Comparison of ENCODE assay signal across 8 cellular contexts in the genomic region with DNA sequence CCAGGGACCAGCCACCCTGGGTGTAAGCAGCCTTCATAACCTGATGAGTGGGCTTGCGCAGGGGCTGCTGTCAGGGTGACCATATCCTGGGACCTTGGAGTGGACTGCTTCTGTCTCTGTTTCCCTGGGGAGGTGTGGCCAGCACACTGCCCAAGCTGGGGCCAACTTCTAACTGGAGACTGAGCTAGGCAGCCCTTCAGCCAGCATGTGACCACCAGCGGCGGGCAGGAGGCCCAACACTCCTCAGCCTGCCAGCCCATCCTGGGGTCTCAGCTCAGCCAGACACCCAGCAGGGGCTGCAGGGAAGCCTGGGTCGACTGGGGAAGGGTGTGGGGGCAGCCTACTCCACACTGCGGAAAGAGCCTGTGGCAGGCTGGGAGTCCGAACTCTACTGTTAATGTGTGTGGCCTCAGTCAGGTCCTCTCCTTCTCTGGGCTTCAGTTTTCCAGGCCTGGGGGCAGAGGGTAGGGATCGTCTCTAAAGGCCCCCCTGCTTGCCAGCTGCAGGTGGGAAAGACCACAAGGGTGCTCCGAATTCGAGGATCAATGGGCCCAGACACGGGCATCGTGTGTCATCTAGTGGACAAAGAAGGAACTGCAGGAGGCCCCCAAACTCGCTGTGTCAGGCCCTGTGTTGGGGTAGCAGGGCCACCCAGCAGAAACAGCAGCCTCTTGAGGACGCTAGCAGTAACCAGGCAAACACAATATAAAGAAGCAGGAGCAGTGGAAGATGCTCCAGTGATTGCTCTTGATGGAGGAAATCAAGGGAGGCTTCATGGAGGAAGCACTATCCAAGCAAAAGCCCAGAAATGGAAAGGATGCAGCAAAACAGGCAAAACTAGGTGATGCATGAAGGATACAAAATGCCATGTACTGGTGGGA. TPM values are rescaled to one million over a fixed set of nuclear protein-coding genes. Genes with fewer than 3 reads are reported as not detected.
DNase-seq lines count a peak whose midpoint lies in the region; ATAC-seq, FAIRE-seq and TF ChIP-seq lines count a peak whose summit lies in the region.

No MANE protein-coding gene starts in this region.

- CTCF ChIA-PET in endothelial cell of umbilical vein (lab: Charles Lee), result interaction anchor here (0.7 to 7.2 kb wide), 13 partner anchors 10 to 228 kb away, joined by 3 to 243 read pairs (median 6); partner anchors contain the start of gene WDR82

- H3K27me3 Mint-ChIP-seq in naive thymus-derived CD8-positive, alpha-beta T cell, result no peaks in the 10 kb centered on the region

- H3K4me1 ChIP-seq in endothelial cell of umbilical vein (ENCODE audit: control insufficient read depth, extremely low read depth, insufficient read depth, low read length), result peaks cover 5% of the 10 kb centered on the region

- peak; percentile 73 for DNase-seq in Ammon's horn (ENCODE audit: low spot score)
- peak; percentile 60 for DNase-seq in GM19240 (ENCODE audit: insufficient read length, low spot score)
- peak; percentile 22 for DNase-seq in NCI-H82 treated with DMSO at 0.1 percent for 48 hours (lab: John Stamatoyannopoulos, UW; ENCODE audit: unreplicated experiment)
- peak; percentile 51 to 54 for DNase-seq in activated CD8-positive, alpha-beta memory T cell treated with anti-CD3 and anti-CD28 coated beads for 1 hour (ENCODE audit: extremely low read depth in 1 of 2, low read depth in 1 of 2)
- DNase-seq in endothelial cell of umbilical vein (ENCODE audit: low read depth, low spot score), result peak; percentile 70
- peak; percentile 53 to 85 (median 74) for DNase-seq in naive thymus-derived CD8-positive, alpha-beta T cell
- peak; percentile 81 for DNase-seq in stimulated activated naive CD8-positive, alpha-beta T cell treated with anti-CD3 and anti-CD28 coated beads, Interleukin-15, Interleukin-2, amounts not matched to agents 100 U/mL and 50 U/mL, for 24 hours

- no peak overlapping the region for H3K4me2 ChIP-seq in endothelial cell of umbilical vein (ENCODE audit: insufficient read depth, low read length)

- no peaks in the 10 kb centered on the region for H3K9me3 Mint-ChIP-seq in naive thymus-derived CD8-positive, alpha-beta T cell

- H3K27ac Mint-ChIP-seq in naive thymus-derived CD8-positive, alpha-beta T cell, result peak overlapping the region in 9 of 10 donors; percentile 20 to 87 (median 70)

- no peak overlapping the region for H3K4me3 ChIP-seq in endothelial cell of umbilical vein (replicated peaks in 1 of 3; ENCODE audit: insufficient read depth in 1 of 3, low read depth in 1 of 3, low read length in 3 of 3)

- peak overlapping the region in 2 of 10 donors; percentile 16 to 28 for H3K4me3 Mint-ChIP-seq in naive thymus-derived CD8-positive, alpha-beta T cell

- H3K36me3 ChIP-seq in endothelial cell of umbilical vein (ENCODE audit: control insufficient read depth in 2 of 2, extremely low read depth in 1 of 2, insufficient read depth in 2 of 2, low read length in 2 of 2), result no peaks in the 10 kb centered on the region

- H4K20me1 ChIP-seq in endothelial cell of umbilical vein (replicated peaks; ENCODE audit: control insufficient read depth, extremely low read depth, insufficient read depth, low read length), result no peaks in the 10 kb centered on the region

- POLR2A ChIA-PET in endothelial cell of umbilical vein (lab: Charles Lee), result interaction anchor here (0.5 kb wide), 1 partner anchor 22 kb away, joined by 4 read pairs; no protein-coding TSS in a partner anchor
- POLR2A ChIA-PET in naive thymus-derived CD8-positive, alpha-beta T cell (lab: Charles Lee), result interaction anchor here (0.6 to 2.2 kb wide), 8 partner anchors 8 to 296 kb away, joined by 3 to 14 read pairs (median 4); partner anchors contain the start of gene NISCH

- H3K36me3 Mint-ChIP-seq in naive thymus-derived CD8-positive, alpha-beta T cell, result no peaks in the 10 kb centered on the region

- H3K27ac ChIP-seq in endothelial cell of umbilical vein (ENCODE audit: insufficient read depth, low read depth, low read length), result no peak overlapping the region

- H3K9me3 ChIP-seq in endothelial cell of umbilical vein (replicated peaks; ENCODE audit: control insufficient read depth, insufficient read depth, low read length), result no peaks in the 10 kb centered on the region

- FAIRE-seq in endothelial cell of umbilical vein (lab: Jason Lieb, UNC), result peak; percentile 82

- H3K4me1 Mint-ChIP-seq in naive thymus-derived CD8-positive, alpha-beta T cell, result peaks cover 7 to 14% (median 9%) of the 10 kb centered on the region in 4 donors

- dilution Hi-C loops in endothelial cell of umbilical vein (cut with MboI; ENCODE audit: extremely low pct_ligation_motif_present, low sequenced_read_pairs), result no loop called here

- peak; percentile 74 to 78 for ATAC-seq in naive thymus-derived CD8-positive, alpha-beta T cell
- peak; percentile 60 for ATAC-seq in stimulated activated naive CD8-positive, alpha-beta T cell treated with anti-CD3 and anti-CD28 coated beads, Interleukin-15, Interleukin-2, amounts not matched to agents 100 U/mL and 50 U/mL, for 24 hours
- no peak for ATAC-seq in HG03521 (IDR thresholded peaks at IDR 0.05; ENCODE audit: unreplicated experiment)

- peak overlapping the region; percentile 15 for H2AFZ ChIP-seq in endothelial cell of umbilical vein (ENCODE audit: low read depth, low read length)

- TF ChIP-seq POLR2A in endothelial cell of umbilical vein (IDR thresholded peaks at IDR 0.05; ENCODE audit: low read depth, low read length), result no peak

- H3K9ac ChIP-seq in endothelial cell of umbilical vein (replicated peaks; ENCODE audit: extremely low read depth, insufficient read depth, low read length), result no peak overlapping the region

- intact Hi-C loops in endothelial cell of umbilical vein (cut with micrococcal nuclease), result loop anchor here (1.0 to 5.0 kb wide), 3 partner anchors 19 to 210 kb away; partner anchors contain the start of gene TWF2

- no peaks in the 10 kb centered on the region for H3K9me1 ChIP-seq in endothelial cell of umbilical vein (replicated peaks; ENCODE audit: control insufficient read depth, extremely low read depth, insufficient read depth, low read length)

- H3K27me3 ChIP-seq in endothelial cell of umbilical vein (ENCODE audit: control insufficient read depth in 2 of 2, insufficient read depth in 2 of 2, low read length in 2 of 2), result no peaks in the 10 kb centered on the region

- no peaks in the 10 kb centered on the region for H3K79me2 ChIP-seq in endothelial cell of umbilical vein (ENCODE audit: control insufficient read depth, insufficient read depth, low read length)

- TF ChIP-seq CTCF in endothelial cell of umbilical vein (IDR thresholded peaks at IDR 0.05; ENCODE audit: extremely low read depth in 1 of 2, insufficient read depth in 1 of 2, low read depth in 1 of 2, low read length in 2 of 2), result peak; percentile 99

- BruUV-seq in endothelial cell of umbilical vein (replicated peaks; lab: Mats Ljungman, UMichigan), result no TSS peak

RNA-seq across cellular contexts. Expression of gene SEMA3G, which starts 2.0 kb away (rescaled TPM):
- 22.6 and 24.6 TPM in 2 replicates for total RNA-seq in endothelial cell of umbilical vein
- 27.9 and 34.0 TPM in 2 replicates for polyA plus RNA-seq in endothelial cell of umbilical vein
- 16.3 TPM in 2 replicates for polyA plus RNA-seq in endothelial cell of umbilical vein (2011; cell fraction: cytosol; rRNA removed)
- polyA plus RNA-seq in endothelial cell of umbilical vein (2011; cell fraction: nucleus; rRNA removed), result 21.3 and 22.0 TPM in 2 replicates
- 3.1 and 6.5 TPM in 2 replicates for polyA plus RNA-seq in endothelial cell of umbilical vein (2012)
- 16.8 and 22.5 TPM in 2 replicates for polyA minus RNA-seq in endothelial cell of umbilical vein
- polyA minus RNA-seq in endothelial cell of umbilical vein (2011; cell fraction: cytosol; rRNA and poly(A)+ RNA removed), result 1.3 TPM
- polyA minus RNA-seq in endothelial cell of umbilical vein (2011; cell fraction: nucleus; rRNA and poly(A)+ RNA removed), result 9.9 and 11.0 TPM in 2 replicates
- total RNA-seq in naive thymus-derived CD8-positive, alpha-beta T cell, result not detected
- polyA plus RNA-seq in naive thymus-derived CD8-positive, alpha-beta T cell, result not detected

RNA-seq across cellular contexts. Expression of gene TNNC1, which starts 7.0 kb away (rescaled TPM):
- not detected in 2 replicates for total RNA-seq in endothelial cell of umbilical vein
- 0.12 TPM in 1 of 2 replicates, not detected in the other for polyA plus RNA-seq in endothelial cell of umbilical vein
- 0.18 TPM in 2 replicates for polyA plus RNA-seq in endothelial cell of umbilical vein (2011; cell fraction: cytosol; rRNA removed)
- not detected in 2 replicates for polyA plus RNA-seq in endothelial cell of umbilical vein (2011; cell fraction: nucleus; rRNA removed)
- not detected in 2 replicates for polyA plus RNA-seq in endothelial cell of umbilical vein (2012)
- not detected in 2 replicates for polyA minus RNA-seq in endothelial cell of umbilical vein
- polyA minus RNA-seq in endothelial cell of umbilical vein (2011; cell fraction: cytosol; rRNA and poly(A)+ RNA removed), result 3.5 TPM
- polyA minus RNA-seq in endothelial cell of umbilical vein (2011; cell fraction: nucleus; rRNA and poly(A)+ RNA removed), result not detected in 2 replicates
- total RNA-seq in naive thymus-derived CD8-positive, alpha-beta T cell, result 1 to 10 TPM; 7.1 to 7.8 TPM
- polyA plus RNA-seq in naive thymus-derived CD8-positive, alpha-beta T cell, result 1 to 10 TPM in 1 of 3 donors, under 1 TPM in 2; 0.60 to 1.4 (median 0.90) TPM

RNA-seq across cellular contexts. Expression of gene NISCH, which starts 8.5 kb away (rescaled TPM):
- 153 and 156 TPM in 2 replicates for total RNA-seq in endothelial cell of umbilical vein
- polyA plus RNA-seq in endothelial cell of umbilical vein, result 178 and 196 TPM in 2 replicates
- 62.7 and 82.4 TPM in 2 replicates for polyA plus RNA-seq in endothelial cell of umbilical vein (2011; cell fraction: cytosol; rRNA removed)
- polyA plus RNA-seq in endothelial cell of umbilical vein (2011; cell fraction: nucleus; rRNA removed), result 1,069 and 1,072 TPM in 2 replicates
- polyA plus RNA-seq in endothelial cell of umbilical vein (2012), result 71.1 and 91.6 TPM in 2 replicates
- 199 and 229 TPM in 2 replicates for polyA minus RNA-seq in endothelial cell of umbilical vein
- polyA minus RNA-seq in endothelial cell of umbilical vein (2011; cell fraction: cytosol; rRNA and poly(A)+ RNA removed), result 8.1 TPM
- polyA minus RNA-seq in endothelial cell of umbilical vein (2011; cell fraction: nucleus; rRNA and poly(A)+ RNA removed), result 243 and 248 TPM in 2 replicates
- 100 to 1,000 TPM; 180 to 191 TPM for total RNA-seq in naive thymus-derived CD8-positive, alpha-beta T cell
- 10 to 100 TPM; 17.8 to 30.1 (median 20.4) TPM for polyA plus RNA-seq in naive thymus-derived CD8-positive, alpha-beta T cell

RNA-seq across cellular contexts. Expression of gene PHF7, which starts 36.4 kb away (rescaled TPM):
- total RNA-seq in endothelial cell of umbilical vein, result 6.5 and 7.8 TPM in 2 replicates
- polyA plus RNA-seq in endothelial cell of umbilical vein, result 3.0 and 4.6 TPM in 2 replicates
- polyA plus RNA-seq in endothelial cell of umbilical vein (2011; cell fraction: cytosol; rRNA removed), result 3.7 and 5.1 TPM in 2 replicates
- 17.9 and 23.4 TPM in 2 replicates for polyA plus RNA-seq in endothelial cell of umbilical vein (2011; cell fraction: nucleus; rRNA removed)
- polyA plus RNA-seq in endothelial cell of umbilical vein (2012), result 3.1 and 5.5 TPM in 2 replicates
- polyA minus RNA-seq in endothelial cell of umbilical vein, result 6.5 and 9.9 TPM in 2 replicates
- 2.0 TPM for polyA minus RNA-seq in endothelial cell of umbilical vein (2011; cell fraction: cytosol; rRNA and poly(A)+ RNA removed)
- polyA minus RNA-seq in endothelial cell of umbilical vein (2011; cell fraction: nucleus; rRNA and poly(A)+ RNA removed), result 7.5 and 10.9 TPM in 2 replicates
- total RNA-seq in naive thymus-derived CD8-positive, alpha-beta T cell, result 10 to 100 TPM; 14.2 to 18.1 TPM
- 1 to 10 TPM; 7.1 to 9.5 (median 7.7) TPM for polyA plus RNA-seq in naive thymus-derived CD8-positive, alpha-beta T cell

RNA-seq across cellular contexts. Expression of gene BAP1, which starts 37.1 kb away (rescaled TPM):
- 90.4 and 91.0 TPM in 2 replicates for total RNA-seq in endothelial cell of umbilical vein
- polyA plus RNA-seq in endothelial cell of umbilical vein, result 82.5 and 89.6 TPM in 2 replicates
- 69.5 and 71.5 TPM in 2 replicates for polyA plus RNA-seq in endothelial cell of umbilical vein (2011; cell fraction: cytosol; rRNA removed)
- polyA plus RNA-seq in endothelial cell of umbilical vein (2011; cell fraction: nucleus; rRNA removed), result 281 and 285 TPM in 2 replicates
- polyA plus RNA-seq in endothelial cell of umbilical vein (2012), result 58.9 and 70.7 TPM in 2 replicates
- polyA minus RNA-seq in endothelial cell of umbilical vein, result 98.9 and 112 TPM in 2 replicates
- polyA minus RNA-seq in endothelial cell of umbilical vein (2011; cell fraction: cytosol; rRNA and poly(A)+ RNA removed), result 46.2 TPM
- polyA minus RNA-seq in endothelial cell of umbilical vein (2011; cell fraction: nucleus; rRNA and poly(A)+ RNA removed), result 59.7 and 75.2 TPM in 2 replicates
- total RNA-seq in naive thymus-derived CD8-positive, alpha-beta T cell, result 100 to 1,000 TPM; 105 to 106 TPM
- polyA plus RNA-seq in naive thymus-derived CD8-positive, alpha-beta T cell, result 10 to 100 TPM; 15.8 to 22.6 (median 16.9) TPM

Comparison
In these comparisons a context has a peak if more than half of its experiments do, and no peak if none do; other contexts are left out.
1. DNase-seq: peak in every context shown above with its lines; median percentile 81 in stimulated activated naive CD8-positive, alpha-beta T cell treated with anti-CD3 and anti-CD28 coated beads, Interleukin-15, Interleukin-2, amounts not matched to agents 100 U/mL and 50 U/mL, for 24 hours; 74 in naive thymus-derived CD8-positive, alpha-beta T cell; 73 in Ammon's horn; 70 in endothelial cell of umbilical vein; 60 in GM19240; 52 in activated CD8-positive, alpha-beta memory T cell treated with anti-CD3 and anti-CD28 coated beads for 1 hour; 22 in NCI-H82 treated with DMSO at 0.1 percent for 48 hours.
2. RNA of gene SEMA3G, which starts 2.0 kb away (total RNA-seq): 22.6 to 24.6 TPM in endothelial cell of umbilical vein; not detected in naive thymus-derived CD8-positive, alpha-beta T cell; every median in the first group is over 10 times any median in the second.